Comparison of ENCODE assay signal across 14 cellular contexts in the genomic region with DNA sequence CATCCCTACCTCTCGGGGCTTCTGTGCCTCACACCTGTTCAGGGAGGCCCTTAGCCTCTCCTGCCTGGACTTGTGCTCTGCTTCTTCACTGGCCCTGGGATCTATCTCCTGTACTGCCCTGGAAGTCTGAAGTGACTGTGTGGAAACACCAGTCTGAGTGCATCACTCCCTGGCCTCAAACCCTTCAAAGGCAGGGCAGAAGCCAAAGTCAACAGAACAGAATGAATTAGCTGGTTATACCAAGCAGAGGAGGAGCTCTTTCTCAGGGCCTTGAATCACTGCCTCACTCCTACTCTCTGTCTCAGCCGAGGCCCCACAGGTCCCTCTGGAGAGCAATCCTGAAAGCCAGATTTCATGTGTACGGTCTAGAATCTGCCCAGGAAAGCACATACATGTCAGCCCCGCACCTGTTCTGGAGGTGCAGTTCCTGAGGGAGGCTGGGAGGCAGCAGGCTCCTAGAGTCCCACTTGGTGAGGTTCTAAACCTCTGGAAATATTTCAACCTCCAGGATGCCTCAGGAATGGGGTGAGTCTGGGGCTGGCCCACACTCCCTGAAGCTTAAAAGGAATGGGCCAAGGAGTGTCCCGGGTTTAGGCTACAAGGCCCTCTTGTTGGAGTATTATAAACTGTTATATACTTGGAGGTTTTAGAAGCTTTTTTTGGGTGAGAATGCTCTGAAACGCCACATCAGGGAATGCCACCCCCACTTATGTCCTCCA.
A peak's percentile ranks its signal among the peaks of the same experiment; 100 is the strongest.
DNase-seq lines count a peak whose midpoint lies in the region; ATAC-seq and TF ChIP-seq lines count a peak whose summit lies in the region.
"Had no signal": no experiment of that assay in that cellular context is flagged by ENCODE, and none has a peak within 500 bp of the region (broad histone marks: within the 10 kb centered on the region; RNA-seq: fewer than 3 reads in every experiment).

No MANE protein-coding gene starts in this region.

- H3K4me1 ChIP-seq in aorta (ENCODE audit: control insufficient read depth in 1 of 2, insufficient read depth in 2 of 2, low read length in 2 of 2): no peaks in the 10 kb centered on the region

- no peaks in the 10 kb centered on the region for H3K9me3 Mint-ChIP-seq in activated CD4-positive, alpha-beta T cell treated with anti-CD3 and anti-CD28 coated beads for 36 hours (ENCODE audit: low read depth)
- H3K9me3 Mint-ChIP-seq in effector memory CD8-positive, alpha-beta T cell: no peaks in the 10 kb centered on the region
- H3K9me3 Mint-ChIP-seq in activated T-helper 1 cell treated with anti-CD3 and anti-CD28 coated beads, Interleukin-12 subunit alpha, Interleukin-12 subunit beta, Interleukin-2, Interleukin-4 antibody, amounts not matched to agents 30 ng/mL and 10 ng/mL and 1 ng/mL, durations not matched to agents 14 hours and 24 hours and 36 hours: no peaks in the 10 kb centered on the region

- TF ChIP-seq CTCF in cardiac fibroblast (IDR thresholded peaks at IDR 0.05; ENCODE audit: low read depth, low read length): no peak

- DNase-seq in activated CD4-positive, alpha-beta T cell treated with anti-CD3 and anti-CD28 coated beads for 36 hours: no peak
- DNase-seq in activated CD4-positive, alpha-beta T cell treated with anti-CD3 and anti-CD28 coated beads, Interleukin-2, amount 50 U/mL, for 1 hour: no peak
- DNase-seq in cardiac fibroblast (ENCODE audit: low read depth in 2 of 2) (peak; percentile 93 to 98), left colon (no peak), aorta (peak in 1 of 2 donors; percentile 58)
- DNase-seq in effector memory CD8-positive, alpha-beta T cell: no peak
- no peak for DNase-seq in activated T-helper 1 cell treated with anti-CD3 and anti-CD28 coated beads, Interleukin-12 subunit alpha, Interleukin-12 subunit beta, Interleukin-2, Interleukin-4 antibody, amounts not matched to agents 30 ng/mL and 10 ng/mL and 1 ng/mL, durations not matched to agents 14 hours and 24 hours and 36 hours (ENCODE audit: low spot score)
- DNase-seq: AML-193, hypothalamus, MM.1S, SHP77 treated with DMSO at 0.1 percent for 48 hours had no signal

- peak overlapping the region; percentile 27 for H3K27ac Mint-ChIP-seq in activated CD4-positive, alpha-beta T cell treated with anti-CD3 and anti-CD28 coated beads for 36 hours
- H3K27ac Mint-ChIP-seq in effector memory CD8-positive, alpha-beta T cell: peak overlapping the region in 1 of 2 donors; percentile 30
- no peak overlapping the region for H3K27ac Mint-ChIP-seq in activated T-helper 1 cell treated with anti-CD3 and anti-CD28 coated beads, Interleukin-12 subunit alpha, Interleukin-12 subunit beta, Interleukin-2, Interleukin-4 antibody, amounts not matched to agents 30 ng/mL and 10 ng/mL and 1 ng/mL, durations not matched to agents 14 hours and 24 hours and 36 hours

- H3K4me1 Mint-ChIP-seq in activated CD4-positive, alpha-beta T cell treated with anti-CD3 and anti-CD28 coated beads for 36 hours: peaks cover 7% of the 10 kb centered on the region
- H3K4me1 Mint-ChIP-seq in effector memory CD8-positive, alpha-beta T cell (ENCODE audit: low read depth in 2 of 2): peaks cover 21 to 32% of the 10 kb centered on the region in 2 donors
- peaks cover 29% of the 10 kb centered on the region for H3K4me1 Mint-ChIP-seq in activated T-helper 1 cell treated with anti-CD3 and anti-CD28 coated beads, Interleukin-12 subunit alpha, Interleukin-12 subunit beta, Interleukin-2, Interleukin-4 antibody, amounts not matched to agents 30 ng/mL and 10 ng/mL and 1 ng/mL, durations not matched to agents 14 hours and 24 hours and 36 hours (ENCODE audit: low read depth)

- WGBS in aorta, 2 donors: 65 to 66% methylated on average over 6 of the region's 6 CpGs

- no peaks in the 10 kb centered on the region for H3K36me3 ChIP-seq in aorta (ENCODE audit: control insufficient read depth in 1 of 2, insufficient read depth in 2 of 2, low read length in 1 of 2)
- H3K36me3 ChIP-seq: adrenal gland, neutrophil had no signal

- peak; percentile 62 for ATAC-seq in activated CD4-positive, alpha-beta T cell treated with anti-CD3 and anti-CD28 coated beads for 36 hours
- ATAC-seq in left colon (peak; percentile 23), aorta (ENCODE audit: low FRiP score) (peak; percentile 69), GM21619 (IDR thresholded peaks at IDR 0.05; ENCODE audit: unreplicated experiment) (no peak)
- ATAC-seq in effector memory CD8-positive, alpha-beta T cell (replicated peaks): no peak

- POLR2A ChIA-PET in activated CD4-positive, alpha-beta T cell treated with anti-CD3 and anti-CD28 coated beads for 36 hours (lab: Charles Lee): no interaction called here

- CTCF ChIA-PET in activated CD4-positive, alpha-beta T cell treated with anti-CD3 and anti-CD28 coated beads for 36 hours (lab: Charles Lee): interaction anchor here (0.6 to 3.2 kb wide), 3 partner anchors 17 to 313 kb away, joined by 4 to 11 read pairs (median 5); no protein-coding TSS in a partner anchor

- H3K27me3 Mint-ChIP-seq in activated CD4-positive, alpha-beta T cell treated with anti-CD3 and anti-CD28 coated beads for 36 hours: peaks cover 4% of the 10 kb centered on the region
- H3K27me3 Mint-ChIP-seq in effector memory CD8-positive, alpha-beta T cell: peaks cover 7 to 13% of the 10 kb centered on the region in 2 donors
- H3K27me3 Mint-ChIP-seq in activated T-helper 1 cell treated with anti-CD3 and anti-CD28 coated beads, Interleukin-12 subunit alpha, Interleukin-12 subunit beta, Interleukin-2, Interleukin-4 antibody, amounts not matched to agents 30 ng/mL and 10 ng/mL and 1 ng/mL, durations not matched to agents 14 hours and 24 hours and 36 hours (ENCODE audit: insufficient read depth): peaks cover 12% of the 10 kb centered on the region

- H3K4me3 ChIP-seq in cardiac fibroblast (replicated peaks in 1 of 2; ENCODE audit: low read depth in 2 of 2, low read length in 2 of 2) (no peak overlapping the region), aorta (ENCODE audit: low read length in 2 of 2) (no peak overlapping the region)
- H3K4me3 ChIP-seq: adrenal gland had no signal

- H3K4me3 Mint-ChIP-seq in activated CD4-positive, alpha-beta T cell treated with anti-CD3 and anti-CD28 coated beads for 36 hours: no peak overlapping the region
- H3K4me3 Mint-ChIP-seq in effector memory CD8-positive, alpha-beta T cell: peak overlapping the region in 1 of 2 donors; percentile 21
- no peak overlapping the region for H3K4me3 Mint-ChIP-seq in activated T-helper 1 cell treated with anti-CD3 and anti-CD28 coated beads, Interleukin-12 subunit alpha, Interleukin-12 subunit beta, Interleukin-2, Interleukin-4 antibody, amounts not matched to agents 30 ng/mL and 10 ng/mL and 1 ng/mL, durations not matched to agents 14 hours and 24 hours and 36 hours

- no peak overlapping the region for H3K27ac ChIP-seq in aorta (ENCODE audit: low read depth in 1 of 2, low read length in 2 of 2)
- H3K27ac ChIP-seq: neutrophil had no signal

- H3K36me3 Mint-ChIP-seq in activated CD4-positive, alpha-beta T cell treated with anti-CD3 and anti-CD28 coated beads for 36 hours (ENCODE audit: low read depth): no peaks in the 10 kb centered on the region
- H3K36me3 Mint-ChIP-seq in effector memory CD8-positive, alpha-beta T cell (ENCODE audit: insufficient read depth): no peaks in the 10 kb centered on the region
- no peaks in the 10 kb centered on the region for H3K36me3 Mint-ChIP-seq in activated T-helper 1 cell treated with anti-CD3 and anti-CD28 coated beads, Interleukin-12 subunit alpha, Interleukin-12 subunit beta, Interleukin-2, Interleukin-4 antibody, amounts not matched to agents 30 ng/mL and 10 ng/mL and 1 ng/mL, durations not matched to agents 14 hours and 24 hours and 36 hours (ENCODE audit: low read depth)

- H3K27me3 ChIP-seq in aorta (ENCODE audit: control insufficient read depth in 1 of 2, insufficient read depth in 2 of 2, low read length in 1 of 2): no peaks in the 10 kb centered on the region
- H3K27me3 ChIP-seq: adrenal gland, neutrophil had no signal

- no peaks in the 10 kb centered on the region for H3K9me3 ChIP-seq in aorta (ENCODE audit: control insufficient read depth, low read length)
- H3K9me3 ChIP-seq: adrenal gland, neutrophil had no signal

- intact Hi-C loops in activated CD4-positive, alpha-beta T cell treated with anti-CD3 and anti-CD28 coated beads for 36 hours (cut with DNase I, micrococcal nuclease): no loop called here
- intact Hi-C loops in left colon (cut with DNase I, micrococcal nuclease) (loop anchor here in 1 of 2 donors (5.0 kb wide), 1 partner anchor 100 kb away; no protein-coding TSS in a partner anchor), aorta (cut with DNase I) (no loop called here)
- intact Hi-C loops in activated T-helper 1 cell treated with anti-CD3 and anti-CD28 coated beads, Interleukin-12 subunit alpha, Interleukin-12 subunit beta, Interleukin-2, Interleukin-4 antibody, amounts not matched to agents 30 ng/mL and 10 ng/mL and 1 ng/mL, durations not matched to agents 14 hours and 24 hours and 36 hours (cut with micrococcal nuclease): no loop called here

Comparison
In these comparisons a context has a peak if more than half of its experiments do, and no peak if none do; other contexts are left out.
1. ATAC-seq: peak in activated CD4-positive, alpha-beta T cell treated with anti-CD3 and anti-CD28 coated beads for 36 hours (single experiment), left colon (single experiment) and aorta (single experiment); none in GM21619 (single experiment) and effector memory CD8-positive, alpha-beta T cell (single experiment).
2. DNase-seq: peak in cardiac fibroblast (2 of 2); none in activated CD4-positive, alpha-beta T cell treated with anti-CD3 and anti-CD28 coated beads for 36 hours (single experiment), activated CD4-positive, alpha-beta T cell treated with anti-CD3 and anti-CD28 coated beads, Interleukin-2, amount 50 U/mL, for 1 hour (single experiment), left colon (0 of 2), effector memory CD8-positive, alpha-beta T cell (0 of 3) and activated T-helper 1 cell treated with anti-CD3 and anti-CD28 coated beads, Interleukin-12 subunit alpha, Interleukin-12 subunit beta, Interleukin-2, Interleukin-4 antibody, amounts not matched to agents 30 ng/mL and 10 ng/mL and 1 ng/mL, durations not matched to agents 14 hours and 24 hours and 36 hours (single experiment).